Comparison of ENCODE assay signal across 8 cellular contexts in the genomic region with DNA sequence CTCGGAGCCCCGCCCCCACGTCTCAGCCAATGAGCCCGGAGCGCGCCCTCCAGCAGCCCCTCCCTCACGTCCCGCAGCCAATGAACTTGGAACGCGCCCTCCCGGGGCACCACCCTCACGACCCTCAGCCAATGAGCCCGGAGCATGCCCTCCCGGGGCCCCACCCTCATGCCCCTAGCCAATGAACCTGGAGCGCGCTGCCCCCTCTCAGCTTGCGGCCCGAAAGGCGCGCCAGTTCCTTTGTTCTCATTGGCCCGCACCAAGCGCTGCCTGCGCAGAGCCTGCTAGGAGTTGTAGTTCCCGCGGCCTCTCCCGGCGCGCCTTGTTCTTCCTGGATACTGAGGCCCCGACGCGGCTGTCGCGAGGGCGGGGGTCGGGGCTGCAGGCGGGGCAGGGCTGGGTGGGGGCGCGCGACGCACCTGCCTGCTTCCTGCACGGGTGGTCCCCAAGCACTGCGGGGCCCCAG. TPM values are rescaled to one million over a fixed set of nuclear protein-coding genes. Genes with fewer than 3 reads are reported as not detected.
DNase-seq lines count a peak whose midpoint lies in the region; ATAC-seq and TF ChIP-seq lines count a peak whose summit lies in the region.

A gene (plus strand): TSS at position 325 of the 466 bp plus-strand sequence. CDS start 339 bp downstream, outside the sequence.

- peak within 1 kb of the TSS; percentile 91 for H3K23ac ChIP-seq in neuronal stem cell (ENCODE audit: low read depth, low read length, poor library complexity)

- H2BK12ac ChIP-seq in neuronal stem cell (ENCODE audit: low read length) = peak within 1 kb of the TSS; percentile 90

- H3K27ac ChIP-seq in gastroesophageal sphincter (peak within 1 kb of the TSS in 3 of 4 donors; percentile 82 to 85 (median 82)), neuronal stem cell (replicated peaks; ENCODE audit: low read length) (no peak within 1 kb of the TSS)

- peak within 1 kb of the TSS; percentile 90 for H2BK5ac ChIP-seq in neuronal stem cell (ENCODE audit: low read length)

- peak within 1 kb of the TSS; percentile 66 for H3K4ac ChIP-seq in neuronal stem cell (ENCODE audit: low read length)

- peak within 1 kb of the TSS; percentile 8 for H2BK120ac ChIP-seq in neuronal stem cell (ENCODE audit: low read depth, low read length)

- no CpG with 5 or more reads among the region's 42 CpGs for WGBS in gastroesophageal sphincter (ENCODE audit: low coverage in 1 of 2), 2 donors
- WGBS in neuronal stem cell (ENCODE audit: extremely low coverage in 2 of 2, insufficient read length in 2 of 2, insufficient replicate concordance in 1 of 2), 2 donors = no CpG with 5 or more reads among the region's 42 CpGs

- peak within 1 kb of the TSS; percentile 97 for H2AFZ ChIP-seq in neuronal stem cell (ENCODE audit: low read length)

- peak within 1 kb of the TSS; percentile 96 for H2BK15ac ChIP-seq in neuronal stem cell (ENCODE audit: low read length)

- TF ChIP-seq CTCF in gastroesophageal sphincter (IDR thresholded peaks at IDR 0.05) = no peak

- H3K18ac ChIP-seq in neuronal stem cell (ENCODE audit: low read length) = peak within 1 kb of the TSS; percentile 96

- H3K79me1 ChIP-seq in neuronal stem cell (ENCODE audit: low read depth, low read length) = peaks cover 30% of the 10 kb centered on the region

- H3K27me3 ChIP-seq in gastroesophageal sphincter (no peaks in the 10 kb centered on the region), neuronal stem cell (ENCODE audit: control insufficient read depth in 3 of 3, insufficient read depth in 3 of 3, low read depth in 1 of 3, low read length in 3 of 3) (no peaks in the 10 kb centered on the region)

- H3K4me1 ChIP-seq in gastroesophageal sphincter (peaks cover 0 to 49% (median 25%) of the 10 kb centered on the region in 3 donors), neuronal stem cell (ENCODE audit: control insufficient read depth in 2 of 2, insufficient read depth in 1 of 2, low read depth in 1 of 2, low read length in 2 of 2) (peaks cover 9 to 16% of the 10 kb centered on the region in 2 donors)

- H3K4me3 ChIP-seq in gastroesophageal sphincter (peak within 1 kb of the TSS; percentile 68 to 94), neuronal stem cell (ENCODE audit: low read length in 2 of 2) (peak within 1 kb of the TSS; percentile 93 to 98)

- H3K14ac ChIP-seq in neuronal stem cell (ENCODE audit: low read length) = peak within 1 kb of the TSS; percentile 94

- TF ChIP-seq POLR2A in gastroesophageal sphincter (IDR thresholded peaks at IDR 0.05) = no peak

- TF ChIP-seq EP300 in gastroesophageal sphincter (IDR thresholded peaks at IDR 0.05) = no peak

- peak within 1 kb of the TSS; percentile 98 for H2AK5ac ChIP-seq in neuronal stem cell (ENCODE audit: low read depth, low read length)

- H4K8ac ChIP-seq in neuronal stem cell (ENCODE audit: low read depth, low read length) = no peak within 1 kb of the TSS

- H3K36me3 ChIP-seq in gastroesophageal sphincter (peaks cover 0 to 36% of the 10 kb centered on the region in 2 donors), neuronal stem cell (replicated peaks in 1 of 2; ENCODE audit: control insufficient read depth in 2 of 2, insufficient read depth in 2 of 2, low read length in 2 of 2) (peaks cover 20 to 26% of the 10 kb centered on the region in 2 donors)

- H4K91ac ChIP-seq in neuronal stem cell (ENCODE audit: low read depth, low read length, poor library complexity) = no peak within 1 kb of the TSS

- H3K4me2 ChIP-seq in neuronal stem cell (ENCODE audit: insufficient read depth, low read length, poor library complexity, severe bottlenecking) = peak within 1 kb of the TSS; percentile 99

- H3K9ac ChIP-seq in neuronal stem cell (ENCODE audit: low read depth, low read length, poor library complexity) = peak within 1 kb of the TSS; percentile 98

- ATAC-seq in HG02642 (IDR thresholded peaks at IDR 0.05; ENCODE audit: poor library complexity, unreplicated experiment) (peak; percentile 83), gastroesophageal sphincter (peak; percentile 97)

- DNase-seq in GM04503 (ENCODE audit: low read depth) (peak; percentile 94), NCI-H1105 (lab: John Stamatoyannopoulos, UW) (peak; percentile 98), SKM-1 (lab: John Stamatoyannopoulos, UW; ENCODE audit: unreplicated experiment) (peak; percentile 99), neuronal stem cell (ENCODE audit: low spot score) (peak; percentile 99), stromal cell of bone marrow (ENCODE audit: low read depth) (peak; percentile 99)
- DNase-seq in activated naive CD4-positive, alpha-beta T cell treated with anti-CD3 and anti-CD28 coated beads, Interleukin-2, amount 50 U/mL, for 16 hours = peak; percentile 100

- H3K9me3 ChIP-seq in gastroesophageal sphincter = no peaks in the 10 kb centered on the region
- peaks cover 0 to 2% of the 10 kb centered on the region in 2 donors for H3K9me3 ChIP-seq in neuronal stem cell (replicated peaks in 1 of 2; ENCODE audit: control insufficient read depth in 2 of 2, insufficient read depth in 1 of 2, low read depth in 1 of 2, low read length in 2 of 2)

RNA-seq across cellular contexts. Expression of the gene that starts here (rescaled TPM):
- total RNA-seq in gastroesophageal sphincter = 10 to 100 TPM in 2 of 4 donors, 1 to 10 TPM in 2; 4.4 to 16.3 (median 12.4) TPM
- 13.2 TPM for polyA plus RNA-seq in neuronal stem cell (2013, experiment 1 of 2)
- 12.5 TPM for polyA plus RNA-seq in neuronal stem cell (2013, experiment 2 of 2)
